24 cellular contexts compared by ENCODE assay signal in genomic region chr10:4758256-4758655, GRCh38.
"Had no signal": no experiment of that assay in that cellular context is flagged by ENCODE, and none has a peak within 500 bp of the region (broad histone marks: within the 10 kb centered on the region; RNA-seq: fewer than 3 reads in every experiment).

No MANE protein-coding gene starts in this region.

- FAIRE-seq: endometrium, kidney had no signal

- H3K27ac ChIP-seq: gastroesophageal sphincter, left ventricle myocardium inferior, lower lobe of right lung, neural progenitor cell, parathyroid adenoma, prostate gland, right lobe of liver, skin epidermis, thoracic aorta, transverse colon had no signal

- H2AFZ ChIP-seq: neural progenitor cell, parathyroid adenoma had no signal

- H3K9ac ChIP-seq: neural progenitor cell, parathyroid adenoma had no signal

- H3K79me2 ChIP-seq: parathyroid adenoma had no signal

- H3K4me3 ChIP-seq: gastroesophageal sphincter, left ventricle myocardium inferior, lower lobe of right lung, neural progenitor cell, prostate gland, right lobe of liver, skin epidermis, thoracic aorta, transverse colon had no signal

- H3K4me3 Mint-ChIP-seq: memory B cell; mesothelial cell of epicardium; natural killer cell treated with Interleukin-12 subunit alpha and Interleukin-12 subunit beta and Interleukin-15 and Interleukin-18, amount 100 ng/mL, for 72 hours; neural progenitor cell; stimulated activated naive B cell treated with anti-CD40 and anti-IgM and Interleukin-4, amounts not matched to agents 10 μg/mL and 1 μg/mL and 100 μg/mL, for 72 hours; stimulated activated naive CD8-positive, alpha-beta T cell treated with anti-CD3 and anti-CD28 coated beads, Interleukin-15, amount 100 ng/mL, for 72 hours had no signal

- ATAC-seq: esophagus mucosa; gastroesophageal sphincter; left cardiac atrium; lower lobe of right lung; natural killer cell treated with Interleukin-12 subunit alpha and Interleukin-12 subunit beta and Interleukin-15 and Interleukin-18, amount 100 ng/mL, for 72 hours; right lobe of liver; stimulated activated naive B cell treated with anti-CD40 and anti-IgM and Interleukin-4, amounts not matched to agents 10 μg/mL and 1 μg/mL and 100 μg/mL, for 72 hours; stimulated activated naive CD8-positive, alpha-beta T cell treated with anti-CD3 and anti-CD28 coated beads, Interleukin-15, amount 100 ng/mL, for 72 hours had no signal

- H3K9me3 Mint-ChIP-seq: memory B cell; mesothelial cell of epicardium; natural killer cell treated with Interleukin-12 subunit alpha and Interleukin-12 subunit beta and Interleukin-15 and Interleukin-18, amount 100 ng/mL, for 72 hours; neural progenitor cell; stimulated activated naive B cell treated with anti-CD40 and anti-IgM and Interleukin-4, amounts not matched to agents 10 μg/mL and 1 μg/mL and 100 μg/mL, for 72 hours; stimulated activated naive CD8-positive, alpha-beta T cell treated with anti-CD3 and anti-CD28 coated beads, Interleukin-15, amount 100 ng/mL, for 72 hours had no signal

- H3K36me3 Mint-ChIP-seq: memory B cell; mesothelial cell of epicardium; natural killer cell treated with Interleukin-12 subunit alpha and Interleukin-12 subunit beta and Interleukin-15 and Interleukin-18, amount 100 ng/mL, for 72 hours; neural progenitor cell; stimulated activated naive B cell treated with anti-CD40 and anti-IgM and Interleukin-4, amounts not matched to agents 10 μg/mL and 1 μg/mL and 100 μg/mL, for 72 hours had no signal

- H3K4me2 ChIP-seq: neural progenitor cell had no signal

- DNase-seq: effector memory CD4-positive, alpha-beta T cell; glutamatergic neuron; kidney; left cardiac atrium; left ventricle myocardium inferior; lower lobe of right lung; occipital lobe; right lobe of liver; stimulated activated CD4-positive, alpha-beta T cell treated with anti-CD3 and anti-CD28 coated beads, Interleukin-2, amount 100 ng/mL, for 24 hours; stimulated activated CD4-positive, alpha-beta T cell treated with anti-CD3 and anti-CD28 coated beads, Interleukin-4, amount 100 ng/mL, for 4 hours; stimulated activated naive B cell treated with anti-CD40 and anti-IgM and Interleukin-4, amounts not matched to agents 10 μg/mL and 1 μg/mL and 100 μg/mL, for 72 hours; stimulated activated naive CD8-positive, alpha-beta T cell treated with anti-CD3 and anti-CD28 coated beads, Interleukin-15, amount 100 ng/mL, for 72 hours; transverse colon had no signal

- H3K27me3 ChIP-seq: gastroesophageal sphincter, neural progenitor cell, right lobe of liver, transverse colon had no signal

- H3K9me3 ChIP-seq: gastroesophageal sphincter, left ventricle myocardium inferior, lower lobe of right lung, prostate gland, right lobe of liver, thoracic aorta, transverse colon had no signal

- H3K4me1 ChIP-seq: gastroesophageal sphincter, left ventricle myocardium inferior, lower lobe of right lung, neural progenitor cell, parathyroid adenoma, prostate gland, right lobe of liver, transverse colon had no signal

- H3K4me1 Mint-ChIP-seq: memory B cell; neural progenitor cell; stimulated activated naive B cell treated with anti-CD40 and anti-IgM and Interleukin-4, amounts not matched to agents 10 μg/mL and 1 μg/mL and 100 μg/mL, for 72 hours; stimulated activated naive CD8-positive, alpha-beta T cell treated with anti-CD3 and anti-CD28 coated beads, Interleukin-15, amount 100 ng/mL, for 72 hours had no signal

- H3K27ac Mint-ChIP-seq: memory B cell; mesothelial cell of epicardium; natural killer cell treated with Interleukin-12 subunit alpha and Interleukin-12 subunit beta and Interleukin-15 and Interleukin-18, amount 100 ng/mL, for 72 hours; neural progenitor cell; stimulated activated naive B cell treated with anti-CD40 and anti-IgM and Interleukin-4, amounts not matched to agents 10 μg/mL and 1 μg/mL and 100 μg/mL, for 72 hours; stimulated activated naive CD8-positive, alpha-beta T cell treated with anti-CD3 and anti-CD28 coated beads, Interleukin-15, amount 100 ng/mL, for 72 hours had no signal

- H3K36me3 ChIP-seq: gastroesophageal sphincter, left ventricle myocardium inferior, lower lobe of right lung, neural progenitor cell, prostate gland, right lobe of liver, thoracic aorta, transverse colon had no signal
